Comparison of ENCODE assay signal across 8 cellular contexts in genomic region chr11:8328848-8329330, GRCh38.
DNase-seq lines count a peak whose midpoint lies in the region; ATAC-seq and TF ChIP-seq lines count a peak whose summit lies in the region.

No MANE protein-coding gene starts in this region.

- H3K4me1 ChIP-seq in sigmoid colon: peaks cover 0 to 9% (median 4%) of the 10 kb centered on the region in 4 donors

- TF ChIP-seq CTCF in GM12864 (IDR thresholded peaks at IDR 0.05; ENCODE audit: low read depth, low read length, missing control alignments) (peak; percentile 88), sigmoid colon (IDR thresholded peaks at IDR 0.05) (peak; percentile 23 to 77 (median 37))

- H3K4me3 ChIP-seq in GM12864 (ENCODE audit: low read depth, low read length) (no peak overlapping the region), sigmoid colon (no peak overlapping the region)

- H3K36me3 ChIP-seq in sigmoid colon: no peaks in the 10 kb centered on the region

- no peaks in the 10 kb centered on the region for H3K9me3 ChIP-seq in sigmoid colon

- ATAC-seq in HG02642 (IDR thresholded peaks at IDR 0.05; ENCODE audit: poor library complexity, unreplicated experiment): peak; percentile 70

- no peak for TF ChIP-seq POLR2A in sigmoid colon (IDR thresholded peaks at IDR 0.05)

- 4 to 16% methylated on average over 11 of the region's 11 CpGs for WGBS in sigmoid colon, 2 donors

- H3K27me3 ChIP-seq in sigmoid colon: peaks cover 0 to 7% (median 0%) of the 10 kb centered on the region in 3 donors

- H3K27ac ChIP-seq in sigmoid colon: no peak overlapping the region

- intact Hi-C loops in sigmoid colon (cut with DNase I): no loop called here

- TF ChIP-seq EP300 in sigmoid colon (IDR thresholded peaks at IDR 0.05): no peak

- DNase-seq in GM12864 (ENCODE audit: low read depth): peak; percentile 15
- DNase-seq in NCI-H1048 (lab: John Stamatoyannopoulos, UW): peak; percentile 21
- DNase-seq in SKM-1 (lab: John Stamatoyannopoulos, UW; ENCODE audit: unreplicated experiment): peak; percentile 81
- peak in 53 of 56 donors; percentile 6 to 79 (median 45) for DNase-seq in amygdala (lab: John Stamatoyannopoulos, UW)
- peak; percentile 93 for DNase-seq in hepatic stellate cell (ENCODE audit: low spot score)
- peak; percentile 78 for DNase-seq in sigmoid colon
- no peak for DNase-seq in DMS114 treated with DMSO at 0.1 percent for 48 hours (lab: John Stamatoyannopoulos, UW; ENCODE audit: unreplicated experiment)
